In genomic region chr22:37020192-37020479, GRCh38 we compare ENCODE assay signal across 7 cellular contexts. TPM values are rescaled to one million over a fixed set of nuclear protein-coding genes. Genes with fewer than 3 reads are reported as not detected.
DNase-seq lines count a peak whose midpoint lies in the region; ATAC-seq, FAIRE-seq and TF ChIP-seq lines count a peak whose summit lies in the region.

No MANE protein-coding gene starts in this region.

- peak overlapping the region; percentile 98 for H3K4me3 Mint-ChIP-seq in astrocyte (ENCODE audit: unreplicated experiment)

- peaks cover 6% of the 10 kb centered on the region for H3K4me1 Mint-ChIP-seq in astrocyte (ENCODE audit: low read depth, unreplicated experiment)

- peaks cover 11% of the 10 kb centered on the region for H3K4me1 ChIP-seq in astrocyte (ENCODE audit: insufficient read depth, low read length)
- H3K4me1 ChIP-seq in iPS-18a (ENCODE audit: control insufficient read depth, low read depth, low read length) = no peaks in the 10 kb centered on the region
- peaks cover 9% of the 10 kb centered on the region for H3K4me1 ChIP-seq in smooth muscle cell (ENCODE audit: low read depth)

- peaks cover 60% of the 10 kb centered on the region for H4K20me1 ChIP-seq in astrocyte (ENCODE audit: insufficient read depth, low read length)
- H4K20me1 ChIP-seq in smooth muscle cell (ENCODE audit: low read depth) = peaks cover 47% of the 10 kb centered on the region

- H3K4me3 ChIP-seq in GM12864 (ENCODE audit: low read depth, low read length) (peak overlapping the region; percentile 85), MG63 (peak overlapping the region; percentile 92), astrocyte (ENCODE audit: insufficient read depth, low read depth, low read length) (peak overlapping the region; percentile 91), iPS-18a (ENCODE audit: low read length) (peak overlapping the region; percentile 80), smooth muscle cell (peak overlapping the region; percentile 90)

- no peaks in the 10 kb centered on the region for H3K9me3 ChIP-seq in MG63
- H3K9me3 ChIP-seq in astrocyte (ENCODE audit: insufficient read depth, low read depth, low read length) = no peaks in the 10 kb centered on the region
- no peaks in the 10 kb centered on the region for H3K9me3 ChIP-seq in iPS-18a (ENCODE audit: control insufficient read depth, low read depth, low read length)
- no peaks in the 10 kb centered on the region for H3K9me3 ChIP-seq in smooth muscle cell (replicated peaks; ENCODE audit: low read depth)

- no peak for ATAC-seq in HG03571 (IDR thresholded peaks at IDR 0.05; ENCODE audit: unreplicated experiment)

- peak overlapping the region; percentile 31 for H3K27ac ChIP-seq in astrocyte (ENCODE audit: low read depth, low read length)
- H3K27ac ChIP-seq in iPS-18a (ENCODE audit: low read length) = peak overlapping the region; percentile 13
- H3K27ac ChIP-seq in smooth muscle cell (ENCODE audit: low read depth) = no peak overlapping the region

- FAIRE-seq in astrocyte (lab: Jason Lieb, UNC) = no peak

- H3K27ac Mint-ChIP-seq in astrocyte (ENCODE audit: unreplicated experiment) = peak overlapping the region; percentile 84

- H3K27me3 Mint-ChIP-seq in astrocyte (ENCODE audit: low read depth, unreplicated experiment) = no peaks in the 10 kb centered on the region

- 0% methylated on average over 5 of the region's 5 CpGs for WGBS in smooth muscle cell (ENCODE audit: low lambda C conversion rate)

- DNase-seq in GM12864 (ENCODE audit: low read depth) (no peak), MG63 (peak; percentile 49), astrocyte (ENCODE audit: low read depth) (peak; percentile 45), smooth muscle cell (lab: John Stamatoyannopoulos, UW; ENCODE audit: unreplicated experiment) (no peak)
- DNase-seq in stimulated activated CD4-positive, alpha-beta T cell treated with anti-CD3 and anti-CD28 coated beads, Interleukin-2, amount 100 ng/mL, for 24 hours = no peak

- H3K9ac ChIP-seq in astrocyte (ENCODE audit: low read length) (peak overlapping the region; percentile 86), iPS-18a (ENCODE audit: low read length) (peak overlapping the region; percentile 81), smooth muscle cell (ENCODE audit: low read depth) (peak overlapping the region; percentile 66)

- TF ChIP-seq CTCF in GM12864 (IDR thresholded peaks at IDR 0.05; ENCODE audit: low read depth, low read length, missing control alignments) (no peak), astrocyte (IDR thresholded peaks at IDR 0.05; ENCODE audit: insufficient read depth, low read depth, low read length) (no peak), smooth muscle cell (IDR thresholded peaks at IDR 0.05; ENCODE audit: borderline replicate concordance, insufficient read depth, poor library complexity, severe bottlenecking) (no peak)

- H3K79me2 ChIP-seq in astrocyte (ENCODE audit: insufficient read depth, low read length) = peaks cover 30% of the 10 kb centered on the region
- H3K79me2 ChIP-seq in smooth muscle cell (ENCODE audit: low read depth) = peaks cover 36% of the 10 kb centered on the region

- H3K9me3 Mint-ChIP-seq in astrocyte (ENCODE audit: unreplicated experiment) = no peaks in the 10 kb centered on the region

- H3K27me3 ChIP-seq in MG63 (no peaks in the 10 kb centered on the region), astrocyte (ENCODE audit: insufficient read depth, low read length) (no peaks in the 10 kb centered on the region), iPS-18a (ENCODE audit: control insufficient read depth, insufficient read depth, low read length) (no peaks in the 10 kb centered on the region), smooth muscle cell (ENCODE audit: low read depth) (no peaks in the 10 kb centered on the region)

- H3K4me2 ChIP-seq in astrocyte (ENCODE audit: low read length) = peak overlapping the region; percentile 99
- peak overlapping the region; percentile 87 for H3K4me2 ChIP-seq in smooth muscle cell

- H3F3A ChIP-seq in smooth muscle cell (ENCODE audit: low read depth) = no peaks in the 10 kb centered on the region

- H3K36me3 Mint-ChIP-seq in astrocyte (ENCODE audit: low read depth, unreplicated experiment) = peaks cover 8% of the 10 kb centered on the region

- peak overlapping the region; percentile 93 for H2AFZ ChIP-seq in astrocyte (ENCODE audit: low read depth, low read length)
- H2AFZ ChIP-seq in smooth muscle cell (ENCODE audit: low read depth) = peak overlapping the region; percentile 92

- H3K36me3 ChIP-seq in MG63 (peaks cover 6% of the 10 kb centered on the region), astrocyte (ENCODE audit: insufficient read depth, low read length) (peaks cover 3% of the 10 kb centered on the region), iPS-18a (ENCODE audit: control insufficient read depth, low read depth, low read length) (peaks cover 11% of the 10 kb centered on the region), smooth muscle cell (ENCODE audit: low read depth) (no peaks in the 10 kb centered on the region)

RNA-seq across cellular contexts. Expression of gene MPST, which starts 0.6 kb away (rescaled TPM):
- total RNA-seq in MG63 (2014; rRNA removed; shearing (Covaris generic); ENCODE audit: low replicate concordance) = 95.7 and 112 TPM in 2 replicates
- total RNA-seq in astrocyte (65.2 and 67.8 TPM in 2 replicates), smooth muscle cell (49.9 and 55.3 TPM in 2 replicates)
- polyA plus RNA-seq in smooth muscle cell = 105 and 119 TPM in 2 replicates

RNA-seq across cellular contexts. Expression of gene TST, which starts 0.9 kb away (rescaled TPM):
- 29.6 and 52.6 TPM in 2 replicates for total RNA-seq in MG63 (2014; rRNA removed; shearing (Covaris generic); ENCODE audit: low replicate concordance)
- total RNA-seq in astrocyte (32.2 and 36.3 TPM in 2 replicates), smooth muscle cell (10.4 and 19.9 TPM in 2 replicates)
- 15.0 and 17.5 TPM in 2 replicates for polyA plus RNA-seq in smooth muscle cell

RNA-seq across cellular contexts. Expression of gene KCTD17, which starts 31.4 kb away (rescaled TPM):
- 7.6 and 29.1 TPM in 2 replicates for total RNA-seq in MG63 (2014; rRNA removed; shearing (Covaris generic); ENCODE audit: low replicate concordance)
- 29.0 and 31.3 TPM in 2 replicates for total RNA-seq in astrocyte
- 8.2 and 20.0 TPM in 2 replicates for total RNA-seq in smooth muscle cell
- polyA plus RNA-seq in smooth muscle cell = 31.8 and 36.9 TPM in 2 replicates

Comparison
In these comparisons a context has a peak if more than half of its experiments do, and no peak if none do; other contexts are left out.
1. DNase-seq: peak in MG63 (single experiment) and astrocyte (single experiment); none in GM12864 (single experiment), smooth muscle cell (single experiment) and stimulated activated CD4-positive, alpha-beta T cell treated with anti-CD3 and anti-CD28 coated beads, Interleukin-2, amount 100 ng/mL, for 24 hours (0 of 2).
2. Peak in every context shown above with its lines, with median percentiles within 50 percentile points of each other: H3K4me3 ChIP-seq and H3K9ac ChIP-seq.